11 cellular contexts compared by ENCODE assay signal in the genomic region with DNA sequence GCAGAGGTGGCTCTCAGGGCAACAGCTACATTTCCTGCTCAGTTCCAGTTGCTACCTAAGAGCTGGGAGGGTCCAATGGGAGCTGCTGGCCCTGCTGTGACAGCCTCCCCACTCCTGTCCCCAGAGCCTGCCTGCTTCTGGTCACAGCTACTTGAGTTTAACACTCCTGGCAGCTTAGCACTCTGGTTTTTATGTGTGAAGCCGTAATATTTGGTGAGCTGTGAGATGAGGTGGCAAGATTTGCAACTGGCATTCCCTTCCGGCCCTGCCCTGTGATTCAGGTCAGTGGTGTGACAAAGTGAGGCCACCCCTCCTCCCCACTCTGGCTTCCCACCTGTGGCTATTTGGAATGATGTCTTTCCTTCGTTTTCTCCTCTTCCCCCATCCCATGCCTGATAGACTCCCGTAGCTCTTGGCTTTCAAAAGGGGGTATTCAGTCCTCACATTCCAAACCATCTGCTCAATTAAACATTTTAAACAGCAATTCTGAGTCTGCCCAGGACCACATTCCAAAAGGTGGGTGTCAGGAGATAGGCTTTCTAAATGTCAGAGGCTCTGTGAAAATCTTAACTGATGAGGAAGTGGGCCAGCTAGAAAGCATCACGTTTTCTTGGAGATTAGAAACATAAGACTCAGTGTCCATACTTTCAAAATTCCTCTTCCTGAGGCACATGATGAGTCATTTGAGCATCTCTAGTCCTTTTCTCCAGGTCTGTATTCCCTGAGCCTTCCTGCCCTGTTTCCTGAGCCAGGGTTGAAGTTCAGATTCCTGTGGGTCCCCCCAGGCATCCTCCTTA. TPM values are rescaled to one million over a fixed set of nuclear protein-coding genes. Genes with fewer than 3 reads are reported as not detected.
DNase-seq lines count a peak whose midpoint lies in the region; ATAC-seq and TF ChIP-seq lines count a peak whose summit lies in the region.
"Had no signal": no experiment of that assay in that cellular context is flagged by ENCODE, and none has a peak within 500 bp of the region (broad histone marks: within the 10 kb centered on the region; RNA-seq: fewer than 3 reads in every experiment).

No MANE protein-coding gene starts in this region.

- peaks cover 19% of the 10 kb centered on the region; the same call in 1 of the 2 replicates for H3K4me1 ChIP-seq in HUES64 (ENCODE audit: insufficient read depth, low read length)
- H3K4me1 ChIP-seq: heart left ventricle had no signal

- H3K4me1 Mint-ChIP-seq in mesothelial cell of epicardium: peaks cover 52% of the 10 kb centered on the region
- H3K4me1 Mint-ChIP-seq in activated naive CD8-positive, alpha-beta T cell treated with anti-CD3 and anti-CD28 coated beads, Interleukin-2, amount 50 U/mL, for 24 hours: peaks cover 11% of the 10 kb centered on the region

- no peak overlapping the region for H3K4me3 ChIP-seq in HUES64 (ENCODE audit: low read length)
- H3K4me3 ChIP-seq: heart left ventricle had no signal

- no peaks in the 10 kb centered on the region for H3K9me3 ChIP-seq in HUES64 (ENCODE audit: insufficient read depth, low read depth, low read length)
- H3K9me3 ChIP-seq: heart left ventricle had no signal

- 47% methylated on average over 5 of the region's 5 CpGs for WGBS in HUES64

- no peaks in the 10 kb centered on the region for H3K27me3 ChIP-seq in HUES64 (ENCODE audit: insufficient read depth, low read length)

- H3K9me3 Mint-ChIP-seq in mesothelial cell of epicardium: no peaks in the 10 kb centered on the region
- H3K9me3 Mint-ChIP-seq in activated naive CD8-positive, alpha-beta T cell treated with anti-CD3 and anti-CD28 coated beads, Interleukin-2, amount 50 U/mL, for 24 hours: no peaks in the 10 kb centered on the region
- H3K9me3 Mint-ChIP-seq: activated T-helper 1 cell treated with anti-CD3 and anti-CD28 coated beads, Interleukin-12 subunit alpha, Interleukin-12 subunit beta, Interleukin-2, Interleukin-4 antibody, amounts not matched to agents 30 ng/mL and 10 ng/mL and 1 ng/mL, durations not matched to agents 14 hours and 24 hours and 36 hours had no signal

- no peak for ATAC-seq in activated naive CD8-positive, alpha-beta T cell treated with anti-CD3 and anti-CD28 coated beads, Interleukin-2, amount 50 U/mL, for 24 hours
- ATAC-seq: heart left ventricle, sciatic nerve had no signal

- H3K27ac ChIP-seq in HUES64 (ENCODE audit: low read depth, low read length): no peak overlapping the region
- H3K27ac ChIP-seq: heart left ventricle had no signal

- peaks cover 4% of the 10 kb centered on the region for H3K27me3 Mint-ChIP-seq in mesothelial cell of epicardium (ENCODE audit: low read depth)
- peaks cover 6% of the 10 kb centered on the region for H3K27me3 Mint-ChIP-seq in activated naive CD8-positive, alpha-beta T cell treated with anti-CD3 and anti-CD28 coated beads, Interleukin-2, amount 50 U/mL, for 24 hours

- TF ChIP-seq CTCF in mesothelial cell of epicardium (IDR thresholded peaks at IDR 0.05; ENCODE audit: unreplicated experiment) (no peak), GM10266 (IDR thresholded peaks at IDR 0.05; ENCODE audit: control insufficient read depth, insufficient read depth, low read depth, missing control alignments) (no peak)

- DNase-seq in DMS79 (lab: John Stamatoyannopoulos, UW): peak; percentile 95
- peak; percentile 97 for DNase-seq in SW480 (ENCODE audit: low spot score)
- DNase-seq in mesothelial cell of epicardium (ENCODE audit: low spot score in 2 of 2, unreplicated experiment in 2 of 2): peak in 1 of 2 experiments; percentile 51
- no peak for DNase-seq in GM10266 (ENCODE audit: extremely low spot score)
- no peak for DNase-seq in GM19240 (ENCODE audit: insufficient read length, low spot score)
- no peak for DNase-seq in NCI-H748 (lab: John Stamatoyannopoulos, UW; ENCODE audit: unreplicated experiment)
- DNase-seq in activated naive CD8-positive, alpha-beta T cell treated with anti-CD3 and anti-CD28 coated beads, Interleukin-2, amount 50 U/mL, for 24 hours: no peak
- DNase-seq: heart left ventricle had no signal

- H3K4me3 Mint-ChIP-seq in mesothelial cell of epicardium: no peak overlapping the region
- no peak overlapping the region for H3K4me3 Mint-ChIP-seq in activated naive CD8-positive, alpha-beta T cell treated with anti-CD3 and anti-CD28 coated beads, Interleukin-2, amount 50 U/mL, for 24 hours
- H3K4me3 Mint-ChIP-seq: activated T-helper 1 cell treated with anti-CD3 and anti-CD28 coated beads, Interleukin-12 subunit alpha, Interleukin-12 subunit beta, Interleukin-2, Interleukin-4 antibody, amounts not matched to agents 30 ng/mL and 10 ng/mL and 1 ng/mL, durations not matched to agents 14 hours and 24 hours and 36 hours had no signal

- peak overlapping the region; percentile 32; the same call in 1 of the 2 replicates for H3K9ac ChIP-seq in HUES64 (ENCODE audit: low read depth, low read length)

- peak overlapping the region; percentile 86 for H3K27ac Mint-ChIP-seq in mesothelial cell of epicardium
- no peak overlapping the region for H3K27ac Mint-ChIP-seq in activated naive CD8-positive, alpha-beta T cell treated with anti-CD3 and anti-CD28 coated beads, Interleukin-2, amount 50 U/mL, for 24 hours
- H3K27ac Mint-ChIP-seq: activated T-helper 1 cell treated with anti-CD3 and anti-CD28 coated beads, Interleukin-12 subunit alpha, Interleukin-12 subunit beta, Interleukin-2, Interleukin-4 antibody, amounts not matched to agents 30 ng/mL and 10 ng/mL and 1 ng/mL, durations not matched to agents 14 hours and 24 hours and 36 hours had no signal

- no peaks in the 10 kb centered on the region for H3K36me3 Mint-ChIP-seq in mesothelial cell of epicardium
- H3K36me3 Mint-ChIP-seq in activated naive CD8-positive, alpha-beta T cell treated with anti-CD3 and anti-CD28 coated beads, Interleukin-2, amount 50 U/mL, for 24 hours (ENCODE audit: low read depth): no peaks in the 10 kb centered on the region

- no peaks in the 10 kb centered on the region for H3K36me3 ChIP-seq in HUES64 (ENCODE audit: insufficient read depth, low read length)
- H3K36me3 ChIP-seq: heart left ventricle had no signal

RNA-seq across cellular contexts. Expression of gene SKAP1, which starts 42.7 kb away (rescaled TPM):
- polyA plus RNA-seq in HUES64 (2013, experiment 1 of 2): not detected
- 0.44 TPM for polyA plus RNA-seq in HUES64 (2013, experiment 2 of 2)
- 3.4 to 4.3 TPM (median 3.4 TPM) in 3 replicates for total RNA-seq in mesothelial cell of epicardium

RNA-seq across cellular contexts. Expression of gene HOXB1, which starts 58.1 kb away (rescaled TPM):
- polyA plus RNA-seq in HUES64 (2013, experiment 1 of 2): 16.3 TPM
- 23.6 TPM for polyA plus RNA-seq in HUES64 (2013, experiment 2 of 2)
- 0.24 to 0.43 TPM (median 0.25 TPM) in 3 replicates for total RNA-seq in mesothelial cell of epicardium
- total RNA-seq: activated T-helper 1 cell treated with anti-CD3 and anti-CD28 coated beads, Interleukin-12 subunit alpha, Interleukin-12 subunit beta, Interleukin-2, Interleukin-4 antibody, amounts not matched to agents 30 ng/mL and 10 ng/mL and 1 ng/mL, durations not matched to agents 14 hours and 24 hours and 36 hours; heart left ventricle; sciatic nerve had no signal
- polyA plus RNA-seq: heart left ventricle had no signal

Comparison
In these comparisons a context has a peak if more than half of its experiments do, and no peak if none do; other contexts are left out.
1. DNase-seq: peak in DMS79 (single experiment) and SW480 (single experiment); none in GM10266 (single experiment), GM19240 (single experiment), NCI-H748 (single experiment) and activated naive CD8-positive, alpha-beta T cell treated with anti-CD3 and anti-CD28 coated beads, Interleukin-2, amount 50 U/mL, for 24 hours (single experiment).